In the genomic region with DNA sequence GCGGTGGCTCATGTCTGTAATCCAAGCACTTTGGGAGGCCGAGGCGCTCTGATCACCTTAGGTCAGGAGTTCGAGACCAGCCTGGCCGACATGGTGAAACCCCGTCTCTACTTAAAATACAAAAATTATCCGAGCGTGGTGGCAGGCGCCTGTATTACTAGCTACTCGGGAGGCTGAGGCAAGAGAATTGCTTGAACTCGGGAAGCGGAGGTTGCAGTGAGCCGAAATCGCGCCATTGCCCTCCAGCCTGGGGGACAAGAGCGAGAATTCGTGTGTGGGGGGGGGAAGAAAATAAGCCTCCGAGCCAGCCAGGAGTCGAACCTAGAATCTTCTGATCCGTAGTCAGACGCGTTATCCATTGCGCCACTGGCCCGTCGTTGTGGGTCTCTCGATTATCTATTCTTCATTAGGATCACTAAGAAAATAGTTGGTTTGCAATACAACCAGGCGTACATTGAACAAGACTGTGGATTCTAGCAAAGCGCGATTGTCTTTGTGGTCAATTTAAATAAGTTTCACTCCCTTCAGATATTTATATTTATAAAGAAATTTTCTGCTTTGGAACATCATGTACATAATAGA, we compare ENCODE assay signal across 1 cellular context.
TF ChIP-seq lines count a peak whose summit lies in the region.

No MANE protein-coding gene starts in this region.

TF ChIP-seq in K562, 482 proteins besides CTCF, POLR2A, EP300 and RAD21 (continued from another document and continues in another):
- TF ChIP-seq, protein P1, sequence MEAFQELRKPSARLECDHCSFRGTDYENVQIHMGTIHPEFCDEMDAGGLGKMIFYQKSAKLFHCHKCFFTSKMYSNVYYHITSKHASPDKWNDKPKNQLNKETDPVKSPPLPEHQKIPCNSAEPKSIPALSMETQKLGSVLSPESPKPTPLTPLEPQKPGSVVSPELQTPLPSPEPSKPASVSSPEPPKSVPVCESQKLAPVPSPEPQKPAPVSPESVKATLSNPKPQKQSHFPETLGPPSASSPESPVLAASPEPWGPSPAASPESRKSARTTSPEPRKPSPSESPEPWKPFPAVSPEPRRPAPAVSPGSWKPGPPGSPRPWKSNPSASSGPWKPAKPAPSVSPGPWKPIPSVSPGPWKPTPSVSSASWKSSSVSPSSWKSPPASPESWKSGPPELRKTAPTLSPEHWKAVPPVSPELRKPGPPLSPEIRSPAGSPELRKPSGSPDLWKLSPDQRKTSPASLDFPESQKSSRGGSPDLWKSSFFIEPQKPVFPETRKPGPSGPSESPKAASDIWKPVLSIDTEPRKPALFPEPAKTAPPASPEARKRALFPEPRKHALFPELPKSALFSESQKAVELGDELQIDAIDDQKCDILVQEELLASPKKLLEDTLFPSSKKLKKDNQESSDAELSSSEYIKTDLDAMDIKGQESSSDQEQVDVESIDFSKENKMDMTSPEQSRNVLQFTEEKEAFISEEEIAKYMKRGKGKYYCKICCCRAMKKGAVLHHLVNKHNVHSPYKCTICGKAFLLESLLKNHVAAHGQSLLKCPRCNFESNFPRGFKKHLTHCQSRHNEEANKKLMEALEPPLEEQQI (IDR thresholded peaks at IDR 0.05) = peak; percentile 91
- TF ChIP-seq, protein P2, sequence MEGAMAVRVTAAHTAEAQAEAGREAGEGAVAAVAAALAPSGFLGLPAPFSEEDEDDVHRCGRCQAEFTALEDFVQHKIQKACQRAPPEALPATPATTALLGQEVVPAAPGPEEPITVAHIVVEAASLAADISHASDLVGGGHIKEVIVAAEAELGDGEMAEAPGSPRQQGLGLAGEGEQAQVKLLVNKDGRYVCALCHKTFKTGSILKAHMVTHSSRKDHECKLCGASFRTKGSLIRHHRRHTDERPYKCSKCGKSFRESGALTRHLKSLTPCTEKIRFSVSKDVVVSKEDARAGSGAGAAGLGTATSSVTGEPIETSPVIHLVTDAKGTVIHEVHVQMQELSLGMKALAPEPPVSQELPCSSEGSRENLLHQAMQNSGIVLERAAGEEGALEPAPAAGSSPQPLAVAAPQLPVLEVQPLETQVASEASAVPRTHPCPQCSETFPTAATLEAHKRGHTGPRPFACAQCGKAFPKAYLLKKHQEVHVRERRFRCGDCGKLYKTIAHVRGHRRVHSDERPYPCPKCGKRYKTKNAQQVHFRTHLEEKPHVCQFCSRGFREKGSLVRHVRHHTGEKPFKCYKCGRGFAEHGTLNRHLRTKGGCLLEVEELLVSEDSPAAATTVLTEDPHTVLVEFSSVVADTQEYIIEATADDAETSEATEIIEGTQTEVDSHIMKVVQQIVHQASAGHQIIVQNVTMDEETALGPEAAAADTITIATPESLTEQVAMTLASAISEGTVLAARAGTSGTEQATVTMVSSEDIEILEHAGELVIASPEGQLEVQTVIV (CRISPR knock-in tag; IDR thresholded peaks at IDR 0.05; ENCODE audit: borderline replicate concordance) = no peak
- TF ChIP-seq, protein P3, sequence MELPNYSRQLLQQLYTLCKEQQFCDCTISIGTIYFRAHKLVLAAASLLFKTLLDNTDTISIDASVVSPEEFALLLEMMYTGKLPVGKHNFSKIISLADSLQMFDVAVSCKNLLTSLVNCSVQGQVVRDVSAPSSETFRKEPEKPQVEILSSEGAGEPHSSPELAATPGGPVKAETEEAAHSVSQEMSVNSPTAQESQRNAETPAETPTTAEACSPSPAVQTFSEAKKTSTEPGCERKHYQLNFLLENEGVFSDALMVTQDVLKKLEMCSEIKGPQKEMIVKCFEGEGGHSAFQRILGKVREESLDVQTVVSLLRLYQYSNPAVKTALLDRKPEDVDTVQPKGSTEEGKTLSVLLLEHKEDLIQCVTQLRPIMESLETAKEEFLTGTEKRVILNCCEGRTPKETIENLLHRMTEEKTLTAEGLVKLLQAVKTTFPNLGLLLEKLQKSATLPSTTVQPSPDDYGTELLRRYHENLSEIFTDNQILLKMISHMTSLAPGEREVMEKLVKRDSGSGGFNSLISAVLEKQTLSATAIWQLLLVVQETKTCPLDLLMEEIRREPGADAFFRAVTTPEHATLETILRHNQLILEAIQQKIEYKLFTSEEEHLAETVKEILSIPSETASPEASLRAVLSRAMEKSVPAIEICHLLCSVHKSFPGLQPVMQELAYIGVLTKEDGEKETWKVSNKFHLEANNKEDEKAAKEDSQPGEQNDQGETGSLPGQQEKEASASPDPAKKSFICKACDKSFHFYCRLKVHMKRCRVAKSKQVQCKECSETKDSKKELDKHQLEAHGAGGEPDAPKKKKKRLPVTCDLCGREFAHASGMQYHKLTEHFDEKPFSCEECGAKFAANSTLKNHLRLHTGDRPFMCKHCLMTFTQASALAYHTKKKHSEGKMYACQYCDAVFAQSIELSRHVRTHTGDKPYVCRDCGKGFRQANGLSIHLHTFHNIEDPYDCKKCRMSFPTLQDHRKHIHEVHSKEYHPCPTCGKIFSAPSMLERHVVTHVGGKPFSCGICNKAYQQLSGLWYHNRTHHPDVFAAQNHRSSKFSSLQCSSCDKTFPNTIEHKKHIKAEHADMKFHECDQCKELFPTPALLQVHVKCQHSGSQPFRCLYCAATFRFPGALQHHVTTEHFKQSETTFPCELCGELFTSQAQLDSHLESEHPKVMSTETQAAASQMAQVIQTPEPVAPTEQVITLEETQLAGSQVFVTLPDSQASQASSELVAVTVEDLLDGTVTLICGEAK (IDR thresholded peaks at IDR 0.05) = peak; percentile 83
- TF ChIP-seq, protein P3 (CRISPR knock-in tag; IDR thresholded peaks at IDR 0.05) = no peak
- TF ChIP-seq, protein P4, sequence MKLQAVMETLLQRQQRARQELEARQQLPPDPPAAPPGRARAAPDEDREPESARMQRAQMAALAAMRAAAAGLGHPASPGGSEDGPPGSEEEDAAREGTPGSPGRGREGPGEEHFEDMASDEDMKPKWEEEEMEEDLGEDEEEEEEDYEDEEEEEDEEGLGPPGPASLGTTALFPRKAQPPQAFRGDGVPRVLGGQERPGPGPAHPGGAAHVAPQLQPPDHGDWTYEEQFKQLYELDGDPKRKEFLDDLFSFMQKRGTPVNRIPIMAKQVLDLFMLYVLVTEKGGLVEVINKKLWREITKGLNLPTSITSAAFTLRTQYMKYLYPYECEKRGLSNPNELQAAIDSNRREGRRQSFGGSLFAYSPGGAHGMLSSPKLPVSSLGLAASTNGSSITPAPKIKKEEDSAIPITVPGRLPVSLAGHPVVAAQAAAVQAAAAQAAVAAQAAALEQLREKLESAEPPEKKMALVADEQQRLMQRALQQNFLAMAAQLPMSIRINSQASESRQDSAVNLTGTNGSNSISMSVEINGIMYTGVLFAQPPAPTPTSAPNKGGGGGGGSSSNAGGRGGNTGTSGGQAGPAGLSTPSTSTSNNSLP (IDR thresholded peaks at IDR 0.05; ENCODE audit: borderline replicate concordance, low read depth, low read length) = peak; percentile 65
- TF ChIP-seq JUNB (CRISPR knock-in tag; conservative IDR thresholded peaks at IDR 0.05) = no peak
- TF ChIP-seq, protein P5, sequence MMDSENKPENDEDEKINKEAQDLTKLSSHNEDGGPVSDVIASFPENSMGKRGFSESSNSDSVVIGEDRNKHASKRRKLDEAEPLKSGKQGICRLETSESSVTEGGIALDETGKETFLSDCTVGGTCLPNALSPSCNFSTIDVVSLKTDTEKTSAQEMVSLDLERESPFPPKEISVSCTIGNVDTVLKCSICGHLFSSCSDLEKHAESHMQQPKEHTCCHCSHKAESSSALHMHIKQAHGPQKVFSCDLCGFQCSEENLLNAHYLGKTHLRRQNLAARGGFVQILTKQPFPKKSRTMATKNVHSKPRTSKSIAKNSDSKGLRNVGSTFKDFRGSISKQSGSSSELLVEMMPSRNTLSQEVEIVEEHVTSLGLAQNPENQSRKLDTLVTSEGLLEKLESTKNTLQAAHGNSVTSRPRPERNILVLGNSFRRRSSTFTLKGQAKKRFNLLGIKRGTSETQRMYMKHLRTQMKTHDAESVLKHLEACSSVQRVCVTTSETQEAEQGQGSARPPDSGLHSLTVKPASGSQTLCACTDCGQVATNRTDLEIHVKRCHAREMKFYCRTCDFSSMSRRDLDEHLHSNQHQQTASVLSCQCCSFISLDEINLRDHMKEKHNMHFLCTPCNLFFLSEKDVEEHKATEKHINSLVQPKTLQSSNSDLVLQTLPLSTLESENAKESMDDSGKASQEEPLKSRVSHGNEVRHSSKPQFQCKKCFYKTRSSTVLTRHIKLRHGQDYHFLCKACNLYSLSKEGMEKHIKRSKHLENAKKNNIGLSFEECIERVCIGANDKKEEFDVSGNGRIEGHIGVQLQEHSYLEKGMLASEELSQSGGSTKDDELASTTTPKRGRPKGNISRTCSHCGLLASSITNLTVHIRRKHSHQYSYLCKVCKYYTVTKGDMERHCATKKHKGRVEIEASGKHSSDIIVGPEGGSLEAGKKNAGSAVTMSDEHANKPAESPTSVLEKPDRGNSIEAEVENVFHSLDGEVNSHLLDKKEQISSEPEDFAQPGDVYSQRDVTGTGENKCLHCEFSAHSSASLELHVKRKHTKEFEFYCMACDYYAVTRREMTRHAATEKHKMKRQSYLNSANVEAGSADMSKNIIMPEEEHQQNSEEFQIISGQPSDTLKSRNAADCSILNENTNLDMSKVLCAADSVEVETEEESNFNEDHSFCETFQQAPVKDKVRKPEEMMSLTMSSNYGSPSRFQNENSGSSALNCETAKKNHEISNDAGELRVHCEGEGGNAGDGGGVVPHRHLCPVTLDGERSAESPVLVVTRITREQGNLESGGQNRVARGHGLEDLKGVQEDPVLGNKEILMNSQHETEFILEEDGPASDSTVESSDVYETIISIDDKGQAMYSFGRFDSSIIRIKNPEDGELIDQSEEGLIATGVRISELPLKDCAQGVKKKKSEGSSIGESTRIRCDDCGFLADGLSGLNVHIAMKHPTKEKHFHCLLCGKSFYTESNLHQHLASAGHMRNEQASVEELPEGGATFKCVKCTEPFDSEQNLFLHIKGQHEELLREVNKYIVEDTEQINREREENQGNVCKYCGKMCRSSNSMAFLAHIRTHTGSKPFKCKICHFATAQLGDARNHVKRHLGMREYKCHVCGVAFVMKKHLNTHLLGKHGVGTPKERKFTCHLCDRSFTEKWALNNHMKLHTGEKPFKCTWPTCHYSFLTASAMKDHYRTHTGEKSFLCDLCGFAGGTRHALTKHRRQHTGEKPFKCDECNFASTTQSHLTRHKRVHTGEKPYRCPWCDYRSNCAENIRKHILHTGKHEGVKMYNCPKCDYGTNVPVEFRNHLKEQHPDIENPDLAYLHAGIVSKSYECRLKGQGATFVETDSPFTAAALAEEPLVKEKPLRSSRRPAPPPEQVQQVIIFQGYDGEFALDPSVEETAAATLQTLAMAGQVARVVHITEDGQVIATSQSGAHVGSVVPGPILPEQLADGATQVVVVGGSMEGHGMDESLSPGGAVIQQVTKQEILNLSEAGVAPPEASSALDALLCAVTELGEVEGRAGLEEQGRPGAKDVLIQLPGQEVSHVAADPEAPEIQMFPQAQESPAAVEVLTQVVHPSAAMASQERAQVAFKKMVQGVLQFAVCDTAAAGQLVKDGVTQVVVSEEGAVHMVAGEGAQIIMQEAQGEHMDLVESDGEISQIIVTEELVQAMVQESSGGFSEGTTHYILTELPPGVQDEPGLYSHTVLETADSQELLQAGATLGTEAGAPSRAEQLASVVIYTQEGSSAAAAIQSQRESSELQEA (IDR thresholded peaks at IDR 0.05; ENCODE audit: low read depth) = peak; percentile 68; the same call in 1 of the 2 replicates
- 0 out of 2 replicates have a peak, but pooled peaks have one; percentile 53 for TF ChIP-seq NR4A1 (CRISPR knock-in tag; IDR thresholded peaks at IDR 0.05)
- TF ChIP-seq NR4A1 (tag; IDR thresholded peaks at IDR 0.05) = no peak
- 0 out of 2 replicates have a peak, but pooled peaks have one; percentile 1 for TF ChIP-seq GTF2E2 (tag; IDR thresholded peaks at IDR 0.05)
- no peak for TF ChIP-seq NR2C2 (CRISPR knock-in tag; IDR thresholded peaks at IDR 0.05)
- TF ChIP-seq NR2C2 (tag; IDR thresholded peaks at IDR 0.05) = no peak
- peak in 1 of 2 experiments; percentile 74; a peak in 3 of 4 replicates for TF ChIP-seq MAZ (CRISPR knock-in tag; conservative IDR thresholded peaks at IDR 0.05 in 1 of 2, IDR thresholded peaks at IDR 0.05 in 1 of 2)
- peak; percentile 47; the same call in 1 of the 2 replicates for TF ChIP-seq ZNF24 (IDR thresholded peaks at IDR 0.05)
- 0 out of 2 replicates have a peak, but pooled peaks have one; percentile 56 for TF ChIP-seq ILF3 (IDR thresholded peaks at IDR 0.05; ENCODE audit: borderline replicate concordance)
- no peak for TF ChIP-seq RBM25 (IDR thresholded peaks at IDR 0.05; ENCODE audit: low read depth, low read length, severe bottlenecking)
- TF ChIP-seq NR2F6 (CRISPR knock-in tag; IDR thresholded peaks at IDR 0.05) = peak; percentile 58; the same call in 1 of the 2 replicates
- TF ChIP-seq ZBTB8A (IDR thresholded peaks at IDR 0.05; ENCODE audit: partially characterized antibody) = peak; percentile 55
- no peak for TF ChIP-seq RBM17 (IDR thresholded peaks at IDR 0.05; ENCODE audit: borderline replicate concordance, low read depth, low read length)
- peak; percentile 99 for TF ChIP-seq POLR2H (tag; IDR thresholded peaks at IDR 0.05; ENCODE audit: low read depth)
- TF ChIP-seq MEF2D (tag; conservative IDR thresholded peaks at IDR 0.05; ENCODE audit: low read depth) = peak; percentile 44; the same call in 1 of the 2 replicates
- TF ChIP-seq, protein P6, sequence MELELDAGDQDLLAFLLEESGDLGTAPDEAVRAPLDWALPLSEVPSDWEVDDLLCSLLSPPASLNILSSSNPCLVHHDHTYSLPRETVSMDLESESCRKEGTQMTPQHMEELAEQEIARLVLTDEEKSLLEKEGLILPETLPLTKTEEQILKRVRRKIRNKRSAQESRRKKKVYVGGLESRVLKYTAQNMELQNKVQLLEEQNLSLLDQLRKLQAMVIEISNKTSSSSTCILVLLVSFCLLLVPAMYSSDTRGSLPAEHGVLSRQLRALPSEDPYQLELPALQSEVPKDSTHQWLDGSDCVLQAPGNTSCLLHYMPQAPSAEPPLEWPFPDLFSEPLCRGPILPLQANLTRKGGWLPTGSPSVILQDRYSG (tag; conservative IDR thresholded peaks at IDR 0.05; ENCODE audit: low read depth) = no peak
- no peak for TF ChIP-seq ZNF354B (CRISPR knock-in tag; IDR thresholded peaks at IDR 0.05)
- 0 out of 2 replicates have a peak, but pooled peaks have one; percentile 15 for TF ChIP-seq NFXL1 (CRISPR knock-in tag; IDR thresholded peaks at IDR 0.05)
